ENCODE assay signal across 1 cellular context in the genomic region with DNA sequence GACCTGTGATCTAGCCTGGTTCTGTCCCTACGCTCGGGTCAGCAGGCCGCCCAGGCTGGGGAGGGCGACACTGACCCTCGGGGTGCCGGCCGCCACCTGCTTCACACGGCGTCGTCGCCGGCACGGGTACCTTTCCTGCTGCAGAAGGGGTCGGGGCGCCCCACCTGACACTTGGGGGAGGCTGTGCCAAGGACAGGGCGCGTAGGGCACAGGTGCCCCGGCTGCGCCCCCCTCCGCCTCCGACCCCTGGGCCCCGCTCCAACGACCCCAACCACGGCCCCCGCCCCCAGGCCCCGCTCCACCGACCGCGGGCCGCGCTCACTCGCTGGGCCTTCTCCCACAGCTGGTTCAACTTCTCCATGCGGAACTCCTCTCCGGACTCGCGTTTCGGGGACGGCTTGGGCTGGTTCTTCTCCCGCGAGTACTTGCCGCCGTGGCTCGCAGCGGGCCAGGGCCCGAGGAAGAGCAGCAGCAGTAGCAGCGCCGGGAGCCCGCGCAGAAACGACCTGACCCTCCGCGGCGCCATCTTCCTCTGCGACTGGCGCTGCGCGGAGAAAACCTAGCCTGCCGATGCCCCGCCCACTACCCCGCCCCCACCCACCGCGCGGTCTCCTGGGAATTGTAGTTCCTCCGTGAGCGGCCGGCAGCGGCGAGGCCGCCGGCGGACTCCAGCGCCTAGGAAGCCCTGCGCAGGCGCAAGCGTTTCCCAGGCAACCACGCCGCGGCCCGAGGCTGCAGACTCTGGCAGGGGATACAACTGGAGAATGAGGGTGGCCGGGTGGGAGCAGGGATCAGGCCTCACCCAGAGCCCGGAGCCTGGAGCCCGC.
A peak's percentile ranks its signal among the peaks of the same experiment; 100 is the strongest.
TF ChIP-seq lines count a peak whose summit lies in the region.

A gene with protein sequence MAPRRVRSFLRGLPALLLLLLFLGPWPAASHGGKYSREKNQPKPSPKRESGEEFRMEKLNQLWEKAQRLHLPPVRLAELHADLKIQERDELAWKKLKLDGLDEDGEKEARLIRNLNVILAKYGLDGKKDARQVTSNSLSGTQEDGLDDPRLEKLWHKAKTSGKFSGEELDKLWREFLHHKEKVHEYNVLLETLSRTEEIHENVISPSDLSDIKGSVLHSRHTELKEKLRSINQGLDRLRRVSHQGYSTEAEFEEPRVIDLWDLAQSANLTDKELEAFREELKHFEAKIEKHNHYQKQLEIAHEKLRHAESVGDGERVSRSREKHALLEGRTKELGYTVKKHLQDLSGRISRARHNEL (minus strand): TSS at position 536 of the 827 bp plus-strand sequence. CDS start 10 bp downstream, at position 526.

TF ChIP-seq in HEK293, 187 proteins besides CTCF, POLR2A, EP300 and RAD21 (continued from another document and continues in another):
- TF ChIP-seq, protein P1, sequence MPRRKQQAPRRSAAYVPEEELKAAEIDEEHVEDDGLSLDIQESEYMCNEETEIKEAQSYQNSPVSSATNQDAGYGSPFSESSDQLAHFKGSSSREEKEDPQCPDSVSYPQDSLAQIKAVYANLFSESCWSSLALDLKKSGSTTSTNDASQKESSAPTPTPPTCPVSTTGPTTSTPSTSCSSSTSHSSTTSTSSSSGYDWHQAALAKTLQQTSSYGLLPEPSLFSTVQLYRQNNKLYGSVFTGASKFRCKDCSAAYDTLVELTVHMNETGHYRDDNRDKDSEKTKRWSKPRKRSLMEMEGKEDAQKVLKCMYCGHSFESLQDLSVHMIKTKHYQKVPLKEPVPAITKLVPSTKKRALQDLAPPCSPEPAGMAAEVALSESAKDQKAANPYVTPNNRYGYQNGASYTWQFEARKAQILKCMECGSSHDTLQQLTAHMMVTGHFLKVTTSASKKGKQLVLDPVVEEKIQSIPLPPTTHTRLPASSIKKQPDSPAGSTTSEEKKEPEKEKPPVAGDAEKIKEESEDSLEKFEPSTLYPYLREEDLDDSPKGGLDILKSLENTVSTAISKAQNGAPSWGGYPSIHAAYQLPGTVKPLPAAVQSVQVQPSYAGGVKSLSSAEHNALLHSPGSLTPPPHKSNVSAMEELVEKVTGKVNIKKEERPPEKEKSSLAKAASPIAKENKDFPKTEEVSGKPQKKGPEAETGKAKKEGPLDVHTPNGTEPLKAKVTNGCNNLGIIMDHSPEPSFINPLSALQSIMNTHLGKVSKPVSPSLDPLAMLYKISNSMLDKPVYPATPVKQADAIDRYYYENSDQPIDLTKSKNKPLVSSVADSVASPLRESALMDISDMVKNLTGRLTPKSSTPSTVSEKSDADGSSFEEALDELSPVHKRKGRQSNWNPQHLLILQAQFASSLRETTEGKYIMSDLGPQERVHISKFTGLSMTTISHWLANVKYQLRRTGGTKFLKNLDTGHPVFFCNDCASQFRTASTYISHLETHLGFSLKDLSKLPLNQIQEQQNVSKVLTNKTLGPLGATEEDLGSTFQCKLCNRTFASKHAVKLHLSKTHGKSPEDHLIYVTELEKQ (tag by site-specific recombination; IDR thresholded peaks at IDR 0.05; ENCODE audit: borderline replicate concordance), result no peak
- TF ChIP-seq, protein P2, sequence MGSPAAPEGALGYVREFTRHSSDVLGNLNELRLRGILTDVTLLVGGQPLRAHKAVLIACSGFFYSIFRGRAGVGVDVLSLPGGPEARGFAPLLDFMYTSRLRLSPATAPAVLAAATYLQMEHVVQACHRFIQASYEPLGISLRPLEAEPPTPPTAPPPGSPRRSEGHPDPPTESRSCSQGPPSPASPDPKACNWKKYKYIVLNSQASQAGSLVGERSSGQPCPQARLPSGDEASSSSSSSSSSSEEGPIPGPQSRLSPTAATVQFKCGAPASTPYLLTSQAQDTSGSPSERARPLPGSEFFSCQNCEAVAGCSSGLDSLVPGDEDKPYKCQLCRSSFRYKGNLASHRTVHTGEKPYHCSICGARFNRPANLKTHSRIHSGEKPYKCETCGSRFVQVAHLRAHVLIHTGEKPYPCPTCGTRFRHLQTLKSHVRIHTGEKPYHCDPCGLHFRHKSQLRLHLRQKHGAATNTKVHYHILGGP (tag by site-specific recombination; IDR thresholded peaks at IDR 0.05), result no peak
- TF ChIP-seq ZNF114 (tag by site-specific recombination; IDR thresholded peaks at IDR 0.05) (no peak), ZNF174 (tag by site-specific recombination; IDR thresholded peaks at IDR 0.05) (no peak), ZNF529 (tag by site-specific recombination; IDR thresholded peaks at IDR 0.05; ENCODE audit: insufficient replicate concordance) (no peak), ZFP3 (tag by site-specific recombination; IDR thresholded peaks at IDR 0.05; ENCODE audit: low read depth) (no peak), EGR2 (tag by site-specific recombination; IDR thresholded peaks at IDR 0.05; ENCODE audit: low read depth) (no peak), ZNF544 (tag by site-specific recombination; IDR thresholded peaks at IDR 0.05) (no peak), ZBTB8A (tag by site-specific recombination; IDR thresholded peaks at IDR 0.05) (peak; percentile 19; the same call in 1 of the 2 replicates), ZNF530 (tag by site-specific recombination; IDR thresholded peaks at IDR 0.05; ENCODE audit: low read depth) (no peak), ZNF521 (tag by site-specific recombination; IDR thresholded peaks at IDR 0.05) (no peak), ZNF416 (tag by site-specific recombination; IDR thresholded peaks at IDR 0.05) (no peak), ZNF23 (tag by site-specific recombination; IDR thresholded peaks at IDR 0.05; ENCODE audit: borderline replicate concordance) (no peak), ZNF433 (tag by site-specific recombination; IDR thresholded peaks at IDR 0.05; ENCODE audit: low read depth) (no peak), ZNF221 (tag by site-specific recombination; IDR thresholded peaks at IDR 0.05; ENCODE audit: borderline replicate concordance) (no peak), GLIS2 (tag by site-specific recombination; IDR thresholded peaks at IDR 0.05) (0 out of 2 replicates have a peak, but pooled peaks have one; percentile 42), ZNF335 (tag by site-specific recombination; conservative IDR thresholded peaks at IDR 0.05) (peak; percentile 61), ZNF175 (tag by site-specific recombination; IDR thresholded peaks at IDR 0.05) (no peak), ZFP69B (tag by site-specific recombination; IDR thresholded peaks at IDR 0.05) (no peak), ZNF670 (tag by site-specific recombination; IDR thresholded peaks at IDR 0.05; ENCODE audit: low read depth) (no peak), ZXDB (tag by site-specific recombination; IDR thresholded peaks at IDR 0.05) (peak; percentile 40; the same call in 1 of the 2 replicates), ZBTB20 (tag by site-specific recombination; IDR thresholded peaks at IDR 0.05) (peak; percentile 41; the same call in 1 of the 2 replicates), MYNN (tag by site-specific recombination; IDR thresholded peaks at IDR 0.05; ENCODE audit: borderline replicate concordance) (no peak)
- TF ChIP-seq, protein P3, sequence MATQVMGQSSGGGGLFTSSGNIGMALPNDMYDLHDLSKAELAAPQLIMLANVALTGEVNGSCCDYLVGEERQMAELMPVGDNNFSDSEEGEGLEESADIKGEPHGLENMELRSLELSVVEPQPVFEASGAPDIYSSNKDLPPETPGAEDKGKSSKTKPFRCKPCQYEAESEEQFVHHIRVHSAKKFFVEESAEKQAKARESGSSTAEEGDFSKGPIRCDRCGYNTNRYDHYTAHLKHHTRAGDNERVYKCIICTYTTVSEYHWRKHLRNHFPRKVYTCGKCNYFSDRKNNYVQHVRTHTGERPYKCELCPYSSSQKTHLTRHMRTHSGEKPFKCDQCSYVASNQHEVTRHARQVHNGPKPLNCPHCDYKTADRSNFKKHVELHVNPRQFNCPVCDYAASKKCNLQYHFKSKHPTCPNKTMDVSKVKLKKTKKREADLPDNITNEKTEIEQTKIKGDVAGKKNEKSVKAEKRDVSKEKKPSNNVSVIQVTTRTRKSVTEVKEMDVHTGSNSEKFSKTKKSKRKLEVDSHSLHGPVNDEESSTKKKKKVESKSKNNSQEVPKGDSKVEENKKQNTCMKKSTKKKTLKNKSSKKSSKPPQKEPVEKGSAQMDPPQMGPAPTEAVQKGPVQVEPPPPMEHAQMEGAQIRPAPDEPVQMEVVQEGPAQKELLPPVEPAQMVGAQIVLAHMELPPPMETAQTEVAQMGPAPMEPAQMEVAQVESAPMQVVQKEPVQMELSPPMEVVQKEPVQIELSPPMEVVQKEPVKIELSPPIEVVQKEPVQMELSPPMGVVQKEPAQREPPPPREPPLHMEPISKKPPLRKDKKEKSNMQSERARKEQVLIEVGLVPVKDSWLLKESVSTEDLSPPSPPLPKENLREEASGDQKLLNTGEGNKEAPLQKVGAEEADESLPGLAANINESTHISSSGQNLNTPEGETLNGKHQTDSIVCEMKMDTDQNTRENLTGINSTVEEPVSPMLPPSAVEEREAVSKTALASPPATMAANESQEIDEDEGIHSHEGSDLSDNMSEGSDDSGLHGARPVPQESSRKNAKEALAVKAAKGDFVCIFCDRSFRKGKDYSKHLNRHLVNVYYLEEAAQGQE (tag by site-specific recombination; IDR thresholded peaks at IDR 0.05), result no peak
- TF ChIP-seq, protein P4, sequence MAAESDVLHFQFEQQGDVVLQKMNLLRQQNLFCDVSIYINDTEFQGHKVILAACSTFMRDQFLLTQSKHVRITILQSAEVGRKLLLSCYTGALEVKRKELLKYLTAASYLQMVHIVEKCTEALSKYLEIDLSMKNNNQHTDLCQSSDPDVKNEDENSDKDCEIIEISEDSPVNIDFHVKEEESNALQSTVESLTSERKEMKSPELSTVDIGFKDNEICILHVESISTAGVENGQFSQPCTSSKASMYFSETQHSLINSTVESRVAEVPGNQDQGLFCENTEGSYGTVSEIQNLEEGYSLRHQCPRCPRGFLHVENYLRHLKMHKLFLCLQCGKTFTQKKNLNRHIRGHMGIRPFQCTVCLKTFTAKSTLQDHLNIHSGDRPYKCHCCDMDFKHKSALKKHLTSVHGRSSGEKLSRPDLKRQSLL (tag by site-specific recombination; IDR thresholded peaks at IDR 0.05), result no peak
- TF ChIP-seq, protein P5, sequence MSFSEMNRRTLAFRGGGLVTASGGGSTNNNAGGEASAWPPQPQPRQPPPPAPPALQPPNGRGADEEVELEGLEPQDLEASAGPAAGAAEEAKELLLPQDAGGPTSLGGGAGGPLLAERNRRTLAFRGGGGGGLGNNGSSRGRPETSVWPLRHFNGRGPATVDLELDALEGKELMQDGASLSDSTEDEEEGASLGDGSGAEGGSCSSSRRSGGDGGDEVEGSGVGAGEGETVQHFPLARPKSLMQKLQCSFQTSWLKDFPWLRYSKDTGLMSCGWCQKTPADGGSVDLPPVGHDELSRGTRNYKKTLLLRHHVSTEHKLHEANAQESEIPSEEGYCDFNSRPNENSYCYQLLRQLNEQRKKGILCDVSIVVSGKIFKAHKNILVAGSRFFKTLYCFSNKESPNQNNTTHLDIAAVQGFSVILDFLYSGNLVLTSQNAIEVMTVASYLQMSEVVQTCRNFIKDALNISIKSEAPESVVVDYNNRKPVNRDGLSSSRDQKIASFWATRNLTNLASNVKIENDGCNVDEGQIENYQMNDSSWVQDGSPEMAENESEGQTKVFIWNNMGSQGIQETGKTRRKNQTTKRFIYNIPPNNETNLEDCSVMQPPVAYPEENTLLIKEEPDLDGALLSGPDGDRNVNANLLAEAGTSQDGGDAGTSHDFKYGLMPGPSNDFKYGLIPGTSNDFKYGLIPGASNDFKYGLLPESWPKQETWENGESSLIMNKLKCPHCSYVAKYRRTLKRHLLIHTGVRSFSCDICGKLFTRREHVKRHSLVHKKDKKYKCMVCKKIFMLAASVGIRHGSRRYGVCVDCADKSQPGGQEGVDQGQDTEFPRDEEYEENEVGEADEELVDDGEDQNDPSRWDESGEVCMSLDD (tag by site-specific recombination; IDR thresholded peaks at IDR 0.05), result no peak
- TF ChIP-seq, protein P6, sequence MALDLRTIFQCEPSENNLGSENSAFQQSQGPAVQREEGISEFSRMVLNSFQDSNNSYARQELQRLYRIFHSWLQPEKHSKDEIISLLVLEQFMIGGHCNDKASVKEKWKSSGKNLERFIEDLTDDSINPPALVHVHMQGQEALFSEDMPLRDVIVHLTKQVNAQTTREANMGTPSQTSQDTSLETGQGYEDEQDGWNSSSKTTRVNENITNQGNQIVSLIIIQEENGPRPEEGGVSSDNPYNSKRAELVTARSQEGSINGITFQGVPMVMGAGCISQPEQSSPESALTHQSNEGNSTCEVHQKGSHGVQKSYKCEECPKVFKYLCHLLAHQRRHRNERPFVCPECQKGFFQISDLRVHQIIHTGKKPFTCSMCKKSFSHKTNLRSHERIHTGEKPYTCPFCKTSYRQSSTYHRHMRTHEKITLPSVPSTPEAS (tag by site-specific recombination; IDR thresholded peaks at IDR 0.05), result no peak
- TF ChIP-seq, protein P7, sequence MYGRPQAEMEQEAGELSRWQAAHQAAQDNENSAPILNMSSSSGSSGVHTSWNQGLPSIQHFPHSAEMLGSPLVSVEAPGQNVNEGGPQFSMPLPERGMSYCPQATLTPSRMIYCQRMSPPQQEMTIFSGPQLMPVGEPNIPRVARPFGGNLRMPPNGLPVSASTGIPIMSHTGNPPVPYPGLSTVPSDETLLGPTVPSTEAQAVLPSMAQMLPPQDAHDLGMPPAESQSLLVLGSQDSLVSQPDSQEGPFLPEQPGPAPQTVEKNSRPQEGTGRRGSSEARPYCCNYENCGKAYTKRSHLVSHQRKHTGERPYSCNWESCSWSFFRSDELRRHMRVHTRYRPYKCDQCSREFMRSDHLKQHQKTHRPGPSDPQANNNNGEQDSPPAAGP (tag by site-specific recombination; IDR thresholded peaks at IDR 0.05), result no peak
- TF ChIP-seq, protein P8, sequence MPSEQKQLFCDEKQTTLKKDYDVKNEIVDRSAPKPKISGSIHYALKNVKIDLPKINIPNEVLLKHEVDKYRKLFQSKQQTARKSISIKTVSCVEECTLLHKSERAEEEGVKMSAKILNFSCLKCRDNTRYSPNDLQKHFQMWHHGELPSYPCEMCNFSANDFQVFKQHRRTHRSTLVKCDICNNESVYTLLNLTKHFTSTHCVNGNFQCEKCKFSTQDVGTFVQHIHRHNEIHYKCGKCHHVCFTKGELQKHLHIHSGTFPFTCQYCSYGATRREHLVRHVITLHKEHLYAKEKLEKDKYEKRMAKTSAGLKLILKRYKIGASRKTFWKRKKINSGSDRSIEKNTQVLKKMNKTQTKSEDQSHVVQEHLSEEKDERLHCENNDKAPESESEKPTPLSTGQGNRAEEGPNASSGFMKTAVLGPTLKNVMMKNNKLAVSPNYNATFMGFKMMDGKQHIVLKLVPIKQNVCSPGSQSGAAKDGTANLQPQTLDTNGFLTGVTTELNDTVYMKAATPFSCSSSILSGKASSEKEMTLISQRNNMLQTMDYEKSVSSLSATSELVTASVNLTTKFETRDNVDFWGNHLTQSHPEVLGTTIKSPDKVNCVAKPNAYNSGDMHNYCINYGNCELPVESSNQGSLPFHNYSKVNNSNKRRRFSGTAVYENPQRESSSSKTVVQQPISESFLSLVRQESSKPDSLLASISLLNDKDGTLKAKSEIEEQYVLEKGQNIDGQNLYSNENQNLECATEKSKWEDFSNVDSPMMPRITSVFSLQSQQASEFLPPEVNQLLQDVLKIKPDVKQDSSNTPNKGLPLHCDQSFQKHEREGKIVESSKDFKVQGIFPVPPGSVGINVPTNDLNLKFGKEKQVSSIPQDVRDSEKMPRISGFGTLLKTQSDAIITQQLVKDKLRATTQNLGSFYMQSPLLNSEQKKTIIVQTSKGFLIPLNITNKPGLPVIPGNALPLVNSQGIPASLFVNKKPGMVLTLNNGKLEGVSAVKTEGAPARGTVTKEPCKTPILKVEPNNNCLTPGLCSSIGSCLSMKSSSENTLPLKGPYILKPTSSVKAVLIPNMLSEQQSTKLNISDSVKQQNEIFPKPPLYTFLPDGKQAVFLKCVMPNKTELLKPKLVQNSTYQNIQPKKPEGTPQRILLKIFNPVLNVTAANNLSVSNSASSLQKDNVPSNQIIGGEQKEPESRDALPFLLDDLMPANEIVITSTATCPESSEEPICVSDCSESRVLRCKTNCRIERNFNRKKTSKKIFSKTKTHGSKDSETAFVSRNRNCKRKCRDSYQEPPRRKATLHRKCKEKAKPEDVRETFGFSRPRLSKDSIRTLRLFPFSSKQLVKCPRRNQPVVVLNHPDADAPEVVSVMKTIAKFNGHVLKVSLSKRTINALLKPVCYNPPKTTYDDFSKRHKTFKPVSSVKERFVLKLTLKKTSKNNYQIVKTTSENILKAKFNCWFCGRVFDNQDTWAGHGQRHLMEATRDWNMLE (tag by site-specific recombination; conservative IDR thresholded peaks at IDR 0.05; ENCODE audit: low read depth), result no peak
